In the genomic region with DNA sequence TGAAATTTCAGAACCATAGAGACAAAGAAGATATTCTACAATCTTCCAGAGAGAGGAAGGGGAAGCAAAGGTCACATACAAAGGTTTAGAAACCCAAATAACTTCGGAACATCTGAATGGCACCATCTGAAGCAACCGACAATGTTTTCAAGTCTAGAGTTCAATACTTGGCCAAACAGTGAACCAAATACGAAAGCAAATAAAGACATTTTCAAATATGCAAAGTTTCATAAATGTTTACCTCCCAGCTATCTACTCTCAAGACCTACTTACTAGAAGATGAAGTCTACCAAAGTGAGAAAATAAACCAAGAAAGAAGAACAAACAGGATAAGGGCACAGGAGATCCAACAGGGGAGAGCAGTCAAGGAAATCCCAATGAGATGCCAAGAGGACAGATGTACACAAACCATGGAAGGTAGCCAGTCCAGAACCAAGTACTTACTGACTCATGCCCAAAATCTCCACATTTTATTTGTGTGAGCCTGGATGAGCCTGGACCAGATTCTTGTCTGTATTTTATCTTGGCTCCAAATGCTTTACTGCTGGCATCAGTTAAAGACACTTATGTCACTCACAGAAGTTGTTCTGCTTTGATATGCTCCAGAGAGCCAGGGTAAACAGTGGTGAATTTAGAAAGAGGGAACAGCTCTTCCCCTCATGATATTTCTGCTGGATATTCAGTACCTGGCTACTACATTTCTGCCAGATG, we compare ENCODE assay signal across 8 cellular contexts.
DNase-seq lines count a peak whose midpoint lies in the region; ATAC-seq and TF ChIP-seq lines count a peak whose summit lies in the region.
"Not testable (repeated sequence)": the region's sequence is repeated elsewhere in the genome, so short reads cannot be mapped to it uniquely, and the experiment has no call there.

No MANE protein-coding gene starts in this region.

- H3K27me3 Mint-ChIP-seq in MCF 10A (ENCODE audit: insufficient read depth, unreplicated experiment); type B pancreatic cell: not testable (repeated sequence)

- POLR2A ChIA-PET in MCF 10A (lab: Yijun Ruan, JAX): interaction anchor here (0.7 to 0.8 kb wide), 3 partner anchors 10 to 173 kb away, joined by 3 to 4 read pairs (median 4); a partner anchor contains a TSS

- not testable (repeated sequence) for H3K36me3 ChIP-seq in BLaER1; RWPE2 (ENCODE audit: low read depth); mucosa of rectum (ENCODE audit: control insufficient read depth in 2 of 2, insufficient read depth in 2 of 2, low read length in 2 of 2)

- not testable (repeated sequence) for TF ChIP-seq CTCF in RWPE2 (IDR thresholded peaks at IDR 0.05; ENCODE audit: poor library complexity, severe bottlenecking); MCF 10A (IDR thresholded peaks at IDR 0.05; ENCODE audit: unreplicated experiment); type B pancreatic cell (conservative IDR thresholded peaks at IDR 0.05)

- intact Hi-C loops in MCF 10A (cut with micrococcal nuclease): not testable (repeated sequence)

- H3K4me3 Mint-ChIP-seq in MCF 10A (ENCODE audit: unreplicated experiment); type B pancreatic cell: not testable (repeated sequence)

- H3K36me3 Mint-ChIP-seq in MCF 10A (ENCODE audit: insufficient read depth, unreplicated experiment); type B pancreatic cell: not testable (repeated sequence)

- peaks cover 18% of the 10 kb centered on the region for H3K4me1 Mint-ChIP-seq in MCF 10A (ENCODE audit: insufficient read depth, unreplicated experiment)
- not testable (repeated sequence) for H3K4me1 Mint-ChIP-seq in type B pancreatic cell (ENCODE audit: unreplicated experiment)

- H3K27ac Mint-ChIP-seq in MCF 10A (ENCODE audit: low read depth, unreplicated experiment): peak overlapping the region; percentile 85
- H3K27ac Mint-ChIP-seq in type B pancreatic cell: peak overlapping the region; percentile 71

- H3K27me3 ChIP-seq in BLaER1; RWPE2 (ENCODE audit: insufficient read depth, poor library complexity, severe bottlenecking); mucosa of rectum (ENCODE audit: control insufficient read depth in 2 of 2, insufficient read depth in 2 of 2, low read length in 2 of 2): not testable (repeated sequence)

- not testable (repeated sequence) for H3K9me3 Mint-ChIP-seq in MCF 10A (ENCODE audit: unreplicated experiment); type B pancreatic cell

- H3K4me3 ChIP-seq in BLaER1; RWPE2 (ENCODE audit: severe bottlenecking); mucosa of rectum (ENCODE audit: low read length in 2 of 2): not testable (repeated sequence)

- peak; percentile 24 for ATAC-seq in GM18868 (IDR thresholded peaks at IDR 0.05; ENCODE audit: unreplicated experiment)
- 0 out of 3 replicates have a peak, but pooled peaks have one; percentile 5 for ATAC-seq in RWPE2 (ENCODE audit: low read depth)

- peak; percentile 33 for DNase-seq in LoVo (ENCODE audit: low spot score)
- not testable (repeated sequence) for DNase-seq in RWPE2 (ENCODE audit: low spot score); type B pancreatic cell (ENCODE audit: extremely low spot score, unreplicated experiment)
- peak; percentile 55 for DNase-seq in MCF 10A (ENCODE audit: unreplicated experiment)
- DNase-seq in glomerular visceral epithelial cell (ENCODE audit: extremely low spot score): peak; percentile 58

- peak overlapping the region; percentile 56 for H3K4me2 ChIP-seq in BLaER1

- not testable (repeated sequence) for H3K9ac ChIP-seq in BLaER1; mucosa of rectum (ENCODE audit: low read depth in 1 of 2, low read length in 2 of 2)

- H3K4me1 ChIP-seq in BLaER1 (peaks cover 24% of the 10 kb centered on the region), RWPE2 (ENCODE audit: insufficient read depth, poor library complexity, severe bottlenecking) (peaks cover 14% of the 10 kb centered on the region), mucosa of rectum (ENCODE audit: control insufficient read depth in 2 of 2, insufficient read depth in 2 of 2, low read length in 2 of 2) (peaks cover 4 to 15% of the 10 kb centered on the region in 2 donors)

- not testable (repeated sequence) for BruUV-seq in MCF 10A (replicated peaks; lab: Mats Ljungman, UMichigan)

- CTCF ChIA-PET in MCF 10A (lab: Yijun Ruan, JAX): not testable (repeated sequence)

- H3K9me3 ChIP-seq in BLaER1; RWPE2 (ENCODE audit: severe bottlenecking); mucosa of rectum (ENCODE audit: control insufficient read depth in 2 of 2, low read length in 2 of 2): not testable (repeated sequence)

- H3K27ac ChIP-seq in BLaER1: peak overlapping the region; percentile 23; the same call in 1 of the 2 replicates
- H3K27ac ChIP-seq in RWPE2 (ENCODE audit: poor library complexity, severe bottlenecking): peak overlapping the region; percentile 56
- H3K27ac ChIP-seq in mucosa of rectum (ENCODE audit: low read depth in 2 of 2, low read length in 2 of 2): peak overlapping the region; percentile 72 to 74

- not testable (repeated sequence) for H4K20me1 ChIP-seq in BLaER1

Comparison
In these comparisons a context has a peak if more than half of its experiments do, and no peak if none do; other contexts are left out.
1. H3K27ac ChIP-seq: peak in every context shown above with its lines; median percentile 73 in mucosa of rectum; 56 in RWPE2; 23 in BLaER1.